Comparison of ENCODE assay signal across 9 cellular contexts in the genomic region with DNA sequence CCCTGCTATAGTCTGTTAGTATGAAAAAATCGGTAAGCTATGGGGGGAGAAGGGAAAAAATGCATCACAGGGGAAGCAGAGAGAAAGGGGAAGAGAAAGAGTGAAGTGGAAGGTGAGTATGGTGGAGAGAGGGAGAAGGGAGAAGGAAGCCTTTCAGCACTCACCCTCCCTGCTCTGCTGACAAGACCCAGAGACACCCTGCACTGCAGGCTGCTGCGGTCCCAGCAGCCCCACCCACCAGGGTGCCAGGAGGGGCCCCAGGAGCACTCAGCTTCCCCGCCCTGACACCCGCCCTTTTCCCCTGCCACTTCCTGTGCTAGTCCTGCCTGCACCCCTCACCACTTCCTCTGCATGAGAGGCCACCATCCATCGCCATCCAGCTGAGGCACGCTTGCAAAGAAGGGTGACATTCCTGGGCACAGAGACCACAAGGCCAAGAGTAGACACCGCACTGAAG. TPM values are rescaled to one million over a fixed set of nuclear protein-coding genes. Genes with fewer than 3 reads are reported as not detected.
DNase-seq lines count a peak whose midpoint lies in the region; ATAC-seq, FAIRE-seq and TF ChIP-seq lines count a peak whose summit lies in the region.
"Had no signal": no experiment of that assay in that cellular context is flagged by ENCODE, and none has a peak within 500 bp of the region (broad histone marks: within the 10 kb centered on the region; RNA-seq: fewer than 3 reads in every experiment).

No MANE protein-coding gene starts in this region.

- DNase-seq in GM12891 (ENCODE audit: insufficient read length, low spot score), result peak; percentile 70
- no peak for DNase-seq in HFFc6
- DNase-seq in NOMO-1 (lab: John Stamatoyannopoulos, UW; ENCODE audit: unreplicated experiment in 2 of 2), result peak; percentile 88 to 95
- DNase-seq in activated T-cell treated with anti-CD3 and anti-CD28 coated beads, Interleukin-2, amount 50 U/mL, for 1 hour, result peak; percentile 84
- peak; percentile 25 for DNase-seq in HepG2 (ENCODE audit: low spot score)
- DNase-seq in stimulated activated CD8-positive, alpha-beta memory T cell treated with anti-CD3 and anti-CD28 coated beads, Interleukin-7, amount 100 ng/mL, for 4 hours (ENCODE audit: low read depth in 2 of 2), result peak; percentile 86 to 88
- no peak for DNase-seq in SW 1271 (lab: John Stamatoyannopoulos, UW)
- DNase-seq in DMS153 treated with DMSO at 0.1 percent for 48 hours (lab: John Stamatoyannopoulos, UW; ENCODE audit: unreplicated experiment), result no peak

- no peak overlapping the region for H3K9ac ChIP-seq in HepG2 (ENCODE audit: insufficient read depth, low read depth, low read length)

- peaks cover 10% of the 10 kb centered on the region for H3K36me3 Mint-ChIP-seq in HFFc6 (ENCODE audit: low read depth)

- peaks cover 44% of the 10 kb centered on the region for H3K4me1 ChIP-seq in HepG2 (ENCODE audit: insufficient read depth, low read length)

- no peak for TF ChIP-seq CTCF in HFFc6 (IDR thresholded peaks at IDR 0.05)
- TF ChIP-seq CTCF in HepG2 (CRISPR knock-in tag; IDR thresholded peaks at IDR 0.05), result no peak

- no peak overlapping the region for H3K4me3 ChIP-seq in HepG2 (replicated peaks in 1 of 3; ENCODE audit: insufficient read depth in 1 of 3, low read depth in 2 of 3, low read length in 3 of 3)

- TF ChIP-seq POLR2A in GM12891 (IDR thresholded peaks at IDR 0.05; ENCODE audit: low read depth, low read length), result peak; percentile 60
- 0 out of 4 replicates have a peak, but pooled peaks of 1 of the 2 experiments have one; percentile 29 for TF ChIP-seq POLR2A in HepG2 (IDR thresholded peaks at IDR 0.05; ENCODE audit: insufficient read depth in 1 of 2, low read depth in 2 of 2, low read length in 2 of 2)

- H3K9me3 ChIP-seq in HepG2 (ENCODE audit: low read length), result no peaks in the 10 kb centered on the region

- CTCF ChIA-PET in HepG2 (lab: Yijun Ruan, JAX; ENCODE audit: low intra/inter-chr PET ratio, low total read pairs), result no interaction called here

- ATAC-seq in HepG2, result peak; percentile 29

- in situ Hi-C loops in HepG2 (cut with HindIII; ENCODE audit: extremely low pct_ligation_motif_present, low pct_unique_long_range_greater_than_20kb), result no loop called here

- peaks cover 3% of the 10 kb centered on the region for H3K79me2 ChIP-seq in HepG2 (ENCODE audit: insufficient read depth, low read length)

- no peak for TF ChIP-seq EP300 in HepG2 (IDR thresholded peaks at IDR 0.05; ENCODE audit: low read depth in 2 of 2, low read length in 2 of 2)
- no peak for TF ChIP-seq EP300 in HepG2 (CRISPR knock-in tag; IDR thresholded peaks at IDR 0.05; ENCODE audit: borderline replicate concordance)

- no TSS peak for BruUV-seq in HepG2 (replicated peaks; lab: Mats Ljungman, UMichigan)

- H3K9me3 Mint-ChIP-seq in HFFc6, result no peaks in the 10 kb centered on the region

- POLR2A ChIA-PET in HepG2 (lab: Yijun Ruan, JAX), result interaction anchor here (0.9 to 4.3 kb wide), 7 partner anchors 12 to 169 kb away, joined by 3 to 65 read pairs (median 10); a partner anchor contains a TSS

- no peak overlapping the region for H3K27ac ChIP-seq in HepG2 (ENCODE audit: extremely low read length, insufficient read depth, low read length)

- H2AFZ ChIP-seq in HepG2 (ENCODE audit: low read length), result no peak overlapping the region

- H3K4me1 Mint-ChIP-seq in HFFc6 (ENCODE audit: low read depth), result peaks cover 66% of the 10 kb centered on the region

- 33% methylated on average over 4 of the region's 7 CpGs for WGBS in HepG2 (ENCODE audit: low lambda C conversion rate)

- H3K27me3 ChIP-seq in HepG2 (ENCODE audit: control insufficient read depth in 1 of 2, insufficient read depth in 2 of 2, low read length in 2 of 2), result no peaks in the 10 kb centered on the region

- no peak for TF ChIP-seq RAD21 in HepG2 (CRISPR knock-in tag; IDR thresholded peaks at IDR 0.05)

- no peaks in the 10 kb centered on the region for H3K36me3 ChIP-seq in HepG2 (replicated peaks in 1 of 2; ENCODE audit: control insufficient read depth in 1 of 2, insufficient read depth in 2 of 2, low read length in 2 of 2)

- intact Hi-C loops in HepG2 (cut with micrococcal nuclease; ENCODE audit: unreplicated experiment), result no loop called here

- no peaks in the 10 kb centered on the region for H4K20me1 ChIP-seq in HepG2 (ENCODE audit: insufficient read depth, low read length)

- FAIRE-seq in GM12891 (lab: Jason Lieb, UNC), result peak; percentile 97
- FAIRE-seq in HepG2 (lab: Jason Lieb, UNC), result no peak

- H3K4me2 ChIP-seq in HepG2 (ENCODE audit: low read depth, low read length), result peak overlapping the region; percentile 84

- H3K27me3 Mint-ChIP-seq in HFFc6 (ENCODE audit: insufficient read depth), result no peaks in the 10 kb centered on the region; the same call in 1 of the 2 replicates

- H3K4me3 Mint-ChIP-seq in HFFc6, result no peak overlapping the region

- H3K27ac Mint-ChIP-seq in HFFc6, result peak overlapping the region; percentile 86

TF ChIP-seq in GM12891, 5 proteins besides CTCF, POLR2A, EP300 and RAD21:
- TF ChIP-seq POLR2AphosphoS5 (IDR thresholded peaks at IDR 0.05; ENCODE audit: low read depth, low read length), result peak; percentile 61; the same call in 1 of the 2 replicates
- TF ChIP-seq SPI1 (IDR thresholded peaks at IDR 0.05; ENCODE audit: low read depth, low read length), result peak; percentile 71
- peak; percentile 43; the same call in 1 of the 2 replicates for TF ChIP-seq TAF1 (IDR thresholded peaks at IDR 0.05; ENCODE audit: low read depth, low read length)
- no peak for TF ChIP-seq POU2F2 (IDR thresholded peaks at IDR 0.05; ENCODE audit: low read depth, low read length)
- TF ChIP-seq PAX5 (IDR thresholded peaks at IDR 0.05; ENCODE audit: insufficient read depth, low read length, severe bottlenecking), result no peak

RNA-seq across cellular contexts. Expression of a gene that starts 12.7 kb away (rescaled TPM):
- polyA plus RNA-seq in GM12891 (2012; ENCODE audit: low read depth, missing spikeins), result 42.9 TPM
- 10 to 100 TPM; 39.8 to 51.6 (median 47.5) TPM for total RNA-seq in HFFc6 (2021; fragmentation: NEBNext Ultra II Directional; extraction: Animal tissue kit (Norgen Biotek cat#: 25700))
- total RNA-seq in HepG2 (2016; rRNA removed; fragmentation: Illumina TruSeq; extraction: Trizol), result 6.2 and 7.2 TPM in 2 replicates
- 2.5 and 3.0 TPM in 2 replicates for total RNA-seq in HepG2 (2016; cell fraction: cytosol; rRNA removed; fragmentation: Illumina TruSeq; extraction: Trizol; ENCODE audit: low read depth)
- 4.8 and 6.1 TPM in 2 replicates for total RNA-seq in HepG2 (2016; cell fraction: insoluble cytoplasmic fraction; rRNA removed; fragmentation: Illumina TruSeq; extraction: Trizol)
- 3.2 and 4.9 TPM in 2 replicates for total RNA-seq in HepG2 (2016; cell fraction: membrane; rRNA removed; fragmentation: Illumina TruSeq; extraction: Trizol)
- 5.9 and 8.3 TPM in 2 replicates for total RNA-seq in HepG2 (2016; cell fraction: nucleus; rRNA removed; fragmentation: Illumina TruSeq; extraction: Trizol)
- 7.0 and 7.8 TPM in 2 replicates for polyA plus RNA-seq in HepG2 (2011; rRNA removed)
- polyA plus RNA-seq in HepG2 (2011; cell fraction: cytosol; rRNA removed), result 3.7 and 4.6 TPM in 2 replicates
- 14.1 and 17.0 TPM in 2 replicates for polyA plus RNA-seq in HepG2 (2011; cell fraction: nucleus; rRNA removed)
- polyA plus RNA-seq in HepG2 (2012), result 7.2 and 8.7 TPM in 2 replicates
- polyA plus RNA-seq in HepG2 (2016; cell fraction: cytosol; fragmentation: Illumina TruSeq; extraction: Trizol; ENCODE audit: low read depth), result 1.5 and 2.9 TPM in 2 replicates
- 3.6 and 4.4 TPM in 2 replicates for polyA plus RNA-seq in HepG2 (2016; cell fraction: insoluble cytoplasmic fraction; fragmentation: Illumina TruSeq; extraction: Trizol; ENCODE audit: low read depth)
- polyA plus RNA-seq in HepG2 (2016; cell fraction: membrane; fragmentation: Illumina TruSeq; extraction: Trizol; ENCODE audit: low read depth), result 2.6 and 3.6 TPM in 2 replicates
- polyA plus RNA-seq in HepG2 (2016; cell fraction: nucleus; fragmentation: Illumina TruSeq; extraction: Trizol; ENCODE audit: insufficient read depth, low read depth), result 8.3 and 9.7 TPM in 2 replicates
- polyA minus RNA-seq in HepG2 (2011; rRNA and poly(A)+ RNA removed; ENCODE audit: low replicate concordance), result 22.6 and 29.6 TPM in 2 replicates
- polyA minus RNA-seq in HepG2 (2011; cell fraction: cytosol; rRNA and poly(A)+ RNA removed), result 6.8 and 10.3 TPM in 2 replicates
- 17.4 and 22.1 TPM in 2 replicates for polyA minus RNA-seq in HepG2 (2011; cell fraction: nucleus; rRNA and poly(A)+ RNA removed)

RNA-seq across cellular contexts. Expression of a gene that starts 18.7 kb away (rescaled TPM):
- not detected for polyA plus RNA-seq in GM12891 (2012; ENCODE audit: low read depth, missing spikeins)
- total RNA-seq in HFFc6 (2021; fragmentation: NEBNext Ultra II Directional; extraction: Animal tissue kit (Norgen Biotek cat#: 25700)), result not detected
- total RNA-seq in HepG2 (2016; rRNA removed; fragmentation: Illumina TruSeq; extraction: Trizol), result not detected in 2 replicates
- not detected in 2 replicates for total RNA-seq in HepG2 (2016; cell fraction: cytosol; rRNA removed; fragmentation: Illumina TruSeq; extraction: Trizol; ENCODE audit: low read depth)
- total RNA-seq in HepG2 (2016; cell fraction: insoluble cytoplasmic fraction; rRNA removed; fragmentation: Illumina TruSeq; extraction: Trizol), result not detected in 2 replicates
- total RNA-seq in HepG2 (2016; cell fraction: membrane; rRNA removed; fragmentation: Illumina TruSeq; extraction: Trizol), result not detected in 2 replicates
- not detected in 2 replicates for total RNA-seq in HepG2 (2016; cell fraction: nucleus; rRNA removed; fragmentation: Illumina TruSeq; extraction: Trizol)
- not detected in 2 replicates for polyA plus RNA-seq in HepG2 (2011; rRNA removed)
- polyA plus RNA-seq in HepG2 (2011; cell fraction: cytosol; rRNA removed), result not detected in 2 replicates
- not detected in 2 replicates for polyA plus RNA-seq in HepG2 (2011; cell fraction: nucleus; rRNA removed)
- polyA plus RNA-seq in HepG2 (2012), result not detected in 2 replicates
- polyA plus RNA-seq in HepG2 (2016; cell fraction: cytosol; fragmentation: Illumina TruSeq; extraction: Trizol; ENCODE audit: low read depth), result not detected in 2 replicates
- polyA plus RNA-seq in HepG2 (2016; cell fraction: insoluble cytoplasmic fraction; fragmentation: Illumina TruSeq; extraction: Trizol; ENCODE audit: low read depth), result not detected in 2 replicates
- not detected in 2 replicates for polyA plus RNA-seq in HepG2 (2016; cell fraction: membrane; fragmentation: Illumina TruSeq; extraction: Trizol; ENCODE audit: low read depth)
- not detected in 2 replicates for polyA plus RNA-seq in HepG2 (2016; cell fraction: nucleus; fragmentation: Illumina TruSeq; extraction: Trizol; ENCODE audit: insufficient read depth, low read depth)
- not detected in 2 replicates for polyA minus RNA-seq in HepG2 (2011; rRNA and poly(A)+ RNA removed; ENCODE audit: low replicate concordance)
- not detected in 2 replicates for polyA minus RNA-seq in HepG2 (2011; cell fraction: cytosol; rRNA and poly(A)+ RNA removed)
- polyA minus RNA-seq in HepG2 (2011; cell fraction: nucleus; rRNA and poly(A)+ RNA removed), result not detected in 2 replicates
- total RNA-seq: HT1080 had no signal

Comparison
In these comparisons a context has a peak if more than half of its experiments do, and no peak if none do; other contexts are left out.
1. DNase-seq: peak in GM12891 (single experiment), NOMO-1 (2 of 2), activated T-cell treated with anti-CD3 and anti-CD28 coated beads, Interleukin-2, amount 50 U/mL, for 1 hour (single experiment), HepG2 (single experiment) and stimulated activated CD8-positive, alpha-beta memory T cell treated with anti-CD3 and anti-CD28 coated beads, Interleukin-7, amount 100 ng/mL, for 4 hours (2 of 2); none in HFFc6 (single experiment), SW 1271 (0 of 2) and DMS153 treated with DMSO at 0.1 percent for 48 hours (single experiment).